Comparison of ENCODE assay signal across 17 cellular contexts in the genomic region with DNA sequence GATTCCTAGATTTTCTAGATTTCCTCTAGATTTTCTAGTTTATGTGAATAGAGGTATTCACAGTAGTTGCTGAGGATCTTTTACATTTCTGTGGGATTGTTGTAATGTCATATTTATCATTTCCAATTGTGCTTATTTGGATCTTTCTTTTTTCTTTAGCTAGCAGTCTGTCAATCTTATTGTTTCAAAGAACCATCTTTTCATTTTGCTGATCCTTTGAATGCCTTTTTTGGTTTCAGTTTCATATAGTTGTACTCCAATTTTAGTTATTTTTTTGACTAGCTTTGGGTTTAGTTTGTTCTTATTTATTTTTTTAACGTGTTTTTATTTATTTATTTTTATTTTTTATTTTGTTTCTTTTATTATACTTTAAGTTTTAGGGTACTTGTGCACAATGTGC. TPM values are rescaled to one million over a fixed set of nuclear protein-coding genes. Genes with fewer than 3 reads are reported as not detected.
DNase-seq lines count a peak whose midpoint lies in the region; ATAC-seq and TF ChIP-seq lines count a peak whose summit lies in the region.
"Had no signal": no experiment of that assay in that cellular context is flagged by ENCODE, and none has a peak within 500 bp of the region (broad histone marks: within the 10 kb centered on the region; RNA-seq: fewer than 3 reads in every experiment).

No MANE protein-coding gene starts in this region.

- peaks cover 30% of the 10 kb centered on the region for H3K36me3 ChIP-seq in PC-3 (ENCODE audit: low read depth, low read length)

- H3K9ac ChIP-seq in PC-3 (ENCODE audit: low read length): 0 out of 2 replicates have a peak overlapping the region, but pooled peaks have one; percentile 7

- H3K4me1 ChIP-seq in PC-3 (ENCODE audit: insufficient read depth, low read length): peaks cover 17% of the 10 kb centered on the region

- POLR2A ChIA-PET in PC-3 (lab: Charles Lee; ENCODE audit: unreplicated experiment): no interaction called here

- peaks cover 48% of the 10 kb centered on the region for H3K36me3 Mint-ChIP-seq in activated naive CD8-positive, alpha-beta T cell
- H3K36me3 Mint-ChIP-seq in activated naive CD8-positive, alpha-beta T cell treated with anti-CD3 and anti-CD28 coated beads for 36 hours: peaks cover 63% of the 10 kb centered on the region
- H3K36me3 Mint-ChIP-seq in activated naive CD8-positive, alpha-beta T cell treated with anti-CD3 and anti-CD28 coated beads, Interleukin-2, amount 50 U/mL, for 24 hours (ENCODE audit: low read depth): peaks cover 54% of the 10 kb centered on the region

- H3K27me3 ChIP-seq in PC-3 (ENCODE audit: low read length): no peaks in the 10 kb centered on the region

- no peak overlapping the region for H3K4me3 Mint-ChIP-seq in activated naive CD8-positive, alpha-beta T cell
- no peak overlapping the region for H3K4me3 Mint-ChIP-seq in activated naive CD8-positive, alpha-beta T cell treated with anti-CD3 and anti-CD28 coated beads for 36 hours
- H3K4me3 Mint-ChIP-seq in activated naive CD8-positive, alpha-beta T cell treated with anti-CD3 and anti-CD28 coated beads, Interleukin-2, amount 50 U/mL, for 24 hours: no peak overlapping the region

- no TSS peak for BruUV-seq in PC-3 (replicated peaks; lab: Mats Ljungman, UMichigan)

- H4K20me1 ChIP-seq in PC-3 (ENCODE audit: low read length): no peaks in the 10 kb centered on the region

- peaks cover 4% of the 10 kb centered on the region for H3K9me3 Mint-ChIP-seq in activated naive CD8-positive, alpha-beta T cell (ENCODE audit: low read depth)
- H3K9me3 Mint-ChIP-seq in activated naive CD8-positive, alpha-beta T cell treated with anti-CD3 and anti-CD28 coated beads for 36 hours: peaks cover 14% of the 10 kb centered on the region
- peaks cover 7% of the 10 kb centered on the region for H3K9me3 Mint-ChIP-seq in activated naive CD8-positive, alpha-beta T cell treated with anti-CD3 and anti-CD28 coated beads, Interleukin-2, amount 50 U/mL, for 24 hours
- H3K9me3 Mint-ChIP-seq: CD8-positive, alpha-beta memory T cell had no signal

- no peak for TF ChIP-seq CTCF in PC-3 (conservative IDR thresholded peaks at IDR 0.05; ENCODE audit: low read depth, low read length)

- no peaks in the 10 kb centered on the region for H3K9me2 ChIP-seq in PC-3 (replicated peaks; ENCODE audit: low read length)

- peaks cover 25% of the 10 kb centered on the region for H3K4me1 Mint-ChIP-seq in activated naive CD8-positive, alpha-beta T cell (ENCODE audit: low read depth)
- H3K4me1 Mint-ChIP-seq in activated naive CD8-positive, alpha-beta T cell treated with anti-CD3 and anti-CD28 coated beads for 36 hours: peaks cover 25% of the 10 kb centered on the region
- peaks cover 9% of the 10 kb centered on the region for H3K4me1 Mint-ChIP-seq in activated naive CD8-positive, alpha-beta T cell treated with anti-CD3 and anti-CD28 coated beads, Interleukin-2, amount 50 U/mL, for 24 hours

- H3K27ac ChIP-seq in PC-3 (ENCODE audit: low read length): peak overlapping the region; percentile 58
- H3K27ac ChIP-seq: SK-N-MC had no signal

- no peak for DNase-seq in activated naive CD8-positive, alpha-beta T cell treated with anti-CD3 and anti-CD28 coated beads for 36 hours
- DNase-seq in PC-3: no peak
- no peak for DNase-seq in activated naive CD8-positive, alpha-beta T cell treated with anti-CD3 and anti-CD28 coated beads, Interleukin-2, amount 50 U/mL, for 24 hours
- DNase-seq in AG08396 (ENCODE audit: low spot score): no peak
- no peak for DNase-seq in SKM-1 treated with dmso at 0.1 percent for 144 hours (lab: John Stamatoyannopoulos, UW; ENCODE audit: unreplicated experiment)
- DNase-seq in HUDEP-2 (lab: John Stamatoyannopoulos, UW; ENCODE audit: unreplicated experiment in 76 of 76): no peak
- DNase-seq: C1 segment of cervical spinal cord; CD8-positive, alpha-beta memory T cell; Karpas-422; NCI-H1092 treated with DMSO at 0.1 percent for 48 hours; NCI-H1694; NCI-H510A; NCI-H748 treated with DMSO at 0.1 percent for 48 hours; NK-92 treated with Interleukin-12 subunit alpha and Interleukin-12 subunit beta, amount 100 ng/mL, for 24 hours; SHP77 had no signal

- H3F3A ChIP-seq in PC-3 (ENCODE audit: low read length, unreplicated experiment): peaks cover 4% of the 10 kb centered on the region

- CTCF ChIA-PET in PC-3 (lab: Charles Lee): no interaction called here

- H3K4me2 ChIP-seq in PC-3 (ENCODE audit: low read length): peak overlapping the region; percentile 68

- intact Hi-C loops in PC-3 (cut with micrococcal nuclease): no loop called here

- no peak overlapping the region for H2AFZ ChIP-seq in PC-3 (ENCODE audit: low read length)

- ATAC-seq in PC-3: no peak
- no peak for ATAC-seq in activated naive CD8-positive, alpha-beta T cell treated with anti-CD3 and anti-CD28 coated beads, Interleukin-2, amount 50 U/mL, for 24 hours

- H3K4me3 ChIP-seq in PC-3 (ENCODE audit: low read length): peak overlapping the region; percentile 46
- H3K4me3 ChIP-seq: SK-N-MC had no signal

- H3K27ac Mint-ChIP-seq in activated naive CD8-positive, alpha-beta T cell: peak overlapping the region; percentile 41
- no peak overlapping the region for H3K27ac Mint-ChIP-seq in activated naive CD8-positive, alpha-beta T cell treated with anti-CD3 and anti-CD28 coated beads for 36 hours
- H3K27ac Mint-ChIP-seq in activated naive CD8-positive, alpha-beta T cell treated with anti-CD3 and anti-CD28 coated beads, Interleukin-2, amount 50 U/mL, for 24 hours: peak overlapping the region; percentile 17

- peaks cover 24% of the 10 kb centered on the region for H3K79me2 ChIP-seq in PC-3 (ENCODE audit: low read length)

- no peaks in the 10 kb centered on the region for H3K9me3 ChIP-seq in PC-3 (ENCODE audit: low read length)

- no peaks in the 10 kb centered on the region for H3K27me3 Mint-ChIP-seq in activated naive CD8-positive, alpha-beta T cell
- H3K27me3 Mint-ChIP-seq in activated naive CD8-positive, alpha-beta T cell treated with anti-CD3 and anti-CD28 coated beads for 36 hours: no peaks in the 10 kb centered on the region
- no peaks in the 10 kb centered on the region for H3K27me3 Mint-ChIP-seq in activated naive CD8-positive, alpha-beta T cell treated with anti-CD3 and anti-CD28 coated beads, Interleukin-2, amount 50 U/mL, for 24 hours
- H3K27me3 Mint-ChIP-seq: CD8-positive, alpha-beta memory T cell had no signal

RNA-seq across cellular contexts. Expression of gene CLIP4, which starts 24.5 kb away (rescaled TPM):
- total RNA-seq in activated naive CD8-positive, alpha-beta T cell treated with anti-CD3 and anti-CD28 coated beads for 36 hours: 10 to 100 TPM; 15.8 to 18.7 TPM
- 24.2 and 25.1 TPM in 2 replicates for total RNA-seq in PC-3 (2014; rRNA removed)
